1 cellular context compared by ENCODE assay signal in genomic region chr14:31207287-31207745, GRCh38.
TF ChIP-seq lines count a peak whose summit lies in the region.

No MANE protein-coding gene starts in this region.

TF ChIP-seq in K562, 482 proteins besides CTCF, POLR2A, EP300 and RAD21 (continued from another document and continues in another):
- TF ChIP-seq ZNF518B (CRISPR knock-in tag; IDR thresholded peaks at IDR 0.05) (no peak), GTF2E2 (tag; IDR thresholded peaks at IDR 0.05) (no peak; the same call in 1 of the 2 replicates), BRD4 (IDR thresholded peaks at IDR 0.05) (0 out of 2 replicates have a peak, but pooled peaks have one; percentile 49), MED1 (CRISPR knock-in tag; IDR thresholded peaks at IDR 0.05; ENCODE audit: borderline replicate concordance) (no peak), MYNN (IDR thresholded peaks at IDR 0.05) (no peak), MYNN (CRISPR knock-in tag; IDR thresholded peaks at IDR 0.05) (peak; percentile 47; the same call in 1 of the 2 replicates), CSDE1 (IDR thresholded peaks at IDR 0.05) (no peak), RERE (CRISPR knock-in tag; IDR thresholded peaks at IDR 0.05; ENCODE audit: borderline replicate concordance) (no peak), ZNF707 (CRISPR knock-in tag; conservative IDR thresholded peaks at IDR 0.05) (no peak), ZBTB5 (IDR thresholded peaks at IDR 0.05) (no peak), PCBP1 (IDR thresholded peaks at IDR 0.05; ENCODE audit: low read depth, low read length, poor library complexity, severe bottlenecking) (peak; percentile 87), LCOR (CRISPR knock-in tag; IDR thresholded peaks at IDR 0.05) (0 out of 2 replicates have a peak, but pooled peaks have one; percentile 35), E4F1 (CRISPR knock-in tag; IDR thresholded peaks at IDR 0.05; ENCODE audit: borderline replicate concordance) (no peak), FOXJ2 (tag; IDR thresholded peaks at IDR 0.05) (no peak), CGGBP1 (CRISPR knock-in tag; IDR thresholded peaks at IDR 0.05) (no peak), PHF21A (IDR thresholded peaks at IDR 0.05; ENCODE audit: borderline replicate concordance, low read depth) (no peak), HDGF (IDR thresholded peaks at IDR 0.05) (no peak), ZNF282 (CRISPR knock-in tag; IDR thresholded peaks at IDR 0.05) (peak; percentile 49; the same call in 1 of the 2 replicates), RBFOX2 (IDR thresholded peaks at IDR 0.05; ENCODE audit: low read depth, low read length) (peak; percentile 81), E2F6 (IDR thresholded peaks at IDR 0.05; ENCODE audit: borderline replicate concordance in 1 of 2, extremely low read depth in 1 of 2, insufficient read depth in 1 of 2, insufficient read length in 1 of 2, low read depth in 1 of 2, low read length in 1 of 2, poor library complexity in 1 of 2, severe bottlenecking in 1 of 2) (peak in 1 of 2 experiments; percentile 88), ZKSCAN1 (IDR thresholded peaks at IDR 0.05; ENCODE audit: low read depth, low read length) (no peak), GATAD2A (IDR thresholded peaks at IDR 0.05) (0 out of 2 replicates have a peak, but pooled peaks have one; percentile 16), ZNF395 (CRISPR knock-in tag; IDR thresholded peaks at IDR 0.05) (no peak), TAF1 (IDR thresholded peaks at IDR 0.05; ENCODE audit: control insufficient read depth, extremely low read depth, insufficient read depth, low read length, severe bottlenecking) (peak; percentile 83), ERF (CRISPR knock-in tag; IDR thresholded peaks at IDR 0.05) (no peak), YY1 (IDR thresholded peaks at IDR 0.05; ENCODE audit: borderline replicate concordance in 1 of 3, control insufficient read depth in 1 of 3, extremely low read depth in 1 of 3, insufficient read depth in 3 of 3, insufficient read length in 1 of 3, insufficient replicate concordance in 2 of 3, low read depth in 1 of 3, low read length in 2 of 3) (no peak), TAL1 (IDR thresholded peaks at IDR 0.05) (no peak), NCOA6 (IDR thresholded peaks at IDR 0.05) (no peak), THAP12 (CRISPR knock-in tag; IDR thresholded peaks at IDR 0.05) (no peak), ZNF79 (CRISPR knock-in tag; IDR thresholded peaks at IDR 0.05; ENCODE audit: low read depth) (no peak), CEBPZ (IDR thresholded peaks at IDR 0.05; ENCODE audit: borderline replicate concordance, low read depth, low read length) (no peak), ZNF431 (CRISPR knock-in tag; IDR thresholded peaks at IDR 0.05) (0 out of 2 replicates have a peak, but pooled peaks have one; percentile 26), TRIM24 (IDR thresholded peaks at IDR 0.05) (no peak), BDP1 (IDR thresholded peaks at IDR 0.05; ENCODE audit: insufficient read depth, insufficient read length) (no peak), EGR1 (conservative IDR thresholded peaks at IDR 0.05) (no peak), HEY1 (CRISPR knock-in tag; IDR thresholded peaks at IDR 0.05; ENCODE audit: borderline replicate concordance) (no peak), KDM2B (CRISPR knock-in tag; IDR thresholded peaks at IDR 0.05) (no peak)
